1 cellular context compared by ENCODE assay signal in genomic region chr20:52684176-52684575, GRCh38.
TF ChIP-seq lines count a peak whose summit lies in the region.

No MANE protein-coding gene starts in this region.

TF ChIP-seq in GM23338, 12 proteins besides CTCF, POLR2A, EP300 and RAD21 (continued from another document):
- TF ChIP-seq, protein P1, sequence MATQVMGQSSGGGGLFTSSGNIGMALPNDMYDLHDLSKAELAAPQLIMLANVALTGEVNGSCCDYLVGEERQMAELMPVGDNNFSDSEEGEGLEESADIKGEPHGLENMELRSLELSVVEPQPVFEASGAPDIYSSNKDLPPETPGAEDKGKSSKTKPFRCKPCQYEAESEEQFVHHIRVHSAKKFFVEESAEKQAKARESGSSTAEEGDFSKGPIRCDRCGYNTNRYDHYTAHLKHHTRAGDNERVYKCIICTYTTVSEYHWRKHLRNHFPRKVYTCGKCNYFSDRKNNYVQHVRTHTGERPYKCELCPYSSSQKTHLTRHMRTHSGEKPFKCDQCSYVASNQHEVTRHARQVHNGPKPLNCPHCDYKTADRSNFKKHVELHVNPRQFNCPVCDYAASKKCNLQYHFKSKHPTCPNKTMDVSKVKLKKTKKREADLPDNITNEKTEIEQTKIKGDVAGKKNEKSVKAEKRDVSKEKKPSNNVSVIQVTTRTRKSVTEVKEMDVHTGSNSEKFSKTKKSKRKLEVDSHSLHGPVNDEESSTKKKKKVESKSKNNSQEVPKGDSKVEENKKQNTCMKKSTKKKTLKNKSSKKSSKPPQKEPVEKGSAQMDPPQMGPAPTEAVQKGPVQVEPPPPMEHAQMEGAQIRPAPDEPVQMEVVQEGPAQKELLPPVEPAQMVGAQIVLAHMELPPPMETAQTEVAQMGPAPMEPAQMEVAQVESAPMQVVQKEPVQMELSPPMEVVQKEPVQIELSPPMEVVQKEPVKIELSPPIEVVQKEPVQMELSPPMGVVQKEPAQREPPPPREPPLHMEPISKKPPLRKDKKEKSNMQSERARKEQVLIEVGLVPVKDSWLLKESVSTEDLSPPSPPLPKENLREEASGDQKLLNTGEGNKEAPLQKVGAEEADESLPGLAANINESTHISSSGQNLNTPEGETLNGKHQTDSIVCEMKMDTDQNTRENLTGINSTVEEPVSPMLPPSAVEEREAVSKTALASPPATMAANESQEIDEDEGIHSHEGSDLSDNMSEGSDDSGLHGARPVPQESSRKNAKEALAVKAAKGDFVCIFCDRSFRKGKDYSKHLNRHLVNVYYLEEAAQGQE (IDR thresholded peaks at IDR 0.05; ENCODE audit: unreplicated experiment) = no peak
- no peak for TF ChIP-seq STAT1 (IDR thresholded peaks at IDR 0.05; ENCODE audit: unreplicated experiment)
- no peak for TF ChIP-seq ZNF331 (CRISPR knock-in tag; IDR thresholded peaks at IDR 0.05; ENCODE audit: low read depth)
- no peak for TF ChIP-seq JUNB (IDR thresholded peaks at IDR 0.05; ENCODE audit: unreplicated experiment)
- TF ChIP-seq NANOG (IDR thresholded peaks at IDR 0.05; ENCODE audit: borderline replicate concordance) = no peak
